19 cellular contexts compared by ENCODE assay signal in the genomic region with DNA sequence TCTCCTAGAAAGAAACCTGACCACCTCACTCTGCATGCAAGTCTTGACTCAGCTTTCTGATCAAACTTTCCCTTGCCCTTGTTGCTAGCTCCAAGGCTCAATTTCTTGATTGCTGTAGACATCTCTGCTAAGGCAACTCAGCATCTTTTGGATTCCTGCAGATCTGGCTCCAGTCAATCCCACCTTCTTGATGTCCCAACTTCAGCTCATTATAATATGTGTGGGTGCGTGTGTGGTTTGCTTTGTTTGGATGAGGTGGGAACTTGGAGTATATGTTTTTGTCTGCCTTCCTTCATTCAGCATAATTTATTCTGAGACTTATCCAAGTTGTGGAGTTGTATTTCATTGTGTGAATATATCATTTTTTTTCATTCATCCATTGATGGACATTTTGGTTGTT.
DNase-seq lines count a peak whose midpoint lies in the region; ATAC-seq, FAIRE-seq and TF ChIP-seq lines count a peak whose summit lies in the region.
"Had no signal": no experiment of that assay in that cellular context is flagged by ENCODE, and none has a peak within 500 bp of the region (broad histone marks: within the 10 kb centered on the region; RNA-seq: fewer than 3 reads in every experiment).

No MANE protein-coding gene starts in this region.

- H3K79me2 ChIP-seq in smooth muscle cell (ENCODE audit: low read depth) = no peaks in the 10 kb centered on the region

- H3K4me1 ChIP-seq in IMR-90 (ENCODE audit: control insufficient read depth, insufficient read depth, low read length) (peaks cover 11% of the 10 kb centered on the region), smooth muscle cell (ENCODE audit: low read depth) (peaks cover 30% of the 10 kb centered on the region), mesenchymal stem cell (ENCODE audit: control insufficient read depth, insufficient read depth, low read depth, low read length) (peaks cover under 1% of the 10 kb centered on the region)
- H3K4me1 ChIP-seq: Peyer's patch had no signal

- CTCF ChIA-PET in IMR-90 (lab: Yijun Ruan, JAX) = no interaction called here

- no peaks in the 10 kb centered on the region for H3K36me3 ChIP-seq in IMR-90 (ENCODE audit: control insufficient read depth, insufficient read depth, low read length)
- H3K36me3 ChIP-seq in bronchial epithelial cell (ENCODE audit: control insufficient read depth, insufficient read depth, low read length) = no peaks in the 10 kb centered on the region
- H3K36me3 ChIP-seq in smooth muscle cell (ENCODE audit: low read depth) = no peaks in the 10 kb centered on the region
- no peaks in the 10 kb centered on the region for H3K36me3 ChIP-seq in mesenchymal stem cell (ENCODE audit: control insufficient read depth in 1 of 2, insufficient read depth in 2 of 2, low read depth in 1 of 2, low read length in 2 of 2)
- H3K36me3 ChIP-seq: BE2C, Peyer's patch, SJCRH30 had no signal

- no peak overlapping the region for H2BK15ac ChIP-seq in IMR-90 (ENCODE audit: low read depth, low read length)
- H2BK15ac ChIP-seq in mesenchymal stem cell (ENCODE audit: low read depth, poor library complexity, severe bottlenecking) = no peak overlapping the region

- no peak overlapping the region for H2AK9ac ChIP-seq in IMR-90 (replicated peaks; ENCODE audit: low read depth, low read length, poor library complexity)

- H2AFZ ChIP-seq in IMR-90 (replicated peaks; ENCODE audit: low read length, poor library complexity) (no peak overlapping the region), smooth muscle cell (ENCODE audit: low read depth) (no peak overlapping the region), mesenchymal stem cell (ENCODE audit: low read depth, low read length) (no peak overlapping the region)

- H3K23ac ChIP-seq in IMR-90 (ENCODE audit: low read depth, low read length) (0 out of 2 replicates have a peak overlapping the region, but pooled peaks have one; percentile 40), mesenchymal stem cell (ENCODE audit: low read length in 2 of 2) (no peak overlapping the region)

- peak overlapping the region; percentile 66; the same call in 1 of the 2 replicates for H3K14ac ChIP-seq in IMR-90 (replicated peaks; ENCODE audit: low read depth, low read length)
- no peak overlapping the region for H3K14ac ChIP-seq in mesenchymal stem cell (ENCODE audit: low read length in 2 of 2)

- TF ChIP-seq POLR2A in IMR-90 (IDR thresholded peaks at IDR 0.05; ENCODE audit: low read depth, low read length) = no peak

- H3K27ac ChIP-seq in IMR-90 (ENCODE audit: insufficient read depth, low read length) (no peak overlapping the region), smooth muscle cell (ENCODE audit: low read depth) (peak overlapping the region; percentile 46), mesenchymal stem cell (ENCODE audit: low read length, poor library complexity, severe bottlenecking) (no peak overlapping the region)
- H3K27ac ChIP-seq: A549, Peyer's patch, SJCRH30 had no signal

- no peak overlapping the region for H4K91ac ChIP-seq in IMR-90 (ENCODE audit: insufficient read depth, low read depth, low read length)
- no peak overlapping the region for H4K91ac ChIP-seq in mesenchymal stem cell (ENCODE audit: low read length)

- H3K79me1 ChIP-seq in IMR-90 (ENCODE audit: low read depth in 1 of 2, low read length in 2 of 2) (no peaks in the 10 kb centered on the region), mesenchymal stem cell (replicated peaks; ENCODE audit: low read length, poor library complexity, severe bottlenecking) (no peaks in the 10 kb centered on the region)

- H2BK5ac ChIP-seq in IMR-90 (ENCODE audit: low read depth, low read length, poor library complexity, severe bottlenecking) = no peak overlapping the region
- H2BK5ac ChIP-seq in mesenchymal stem cell (ENCODE audit: low read depth, low read length, poor library complexity, severe bottlenecking) = no peak overlapping the region

- H4K8ac ChIP-seq in IMR-90 (ENCODE audit: low read depth in 2 of 2, low read length in 2 of 2) (no peak overlapping the region), mesenchymal stem cell (ENCODE audit: low read length) (no peak overlapping the region)

- no peak overlapping the region for H2BK12ac ChIP-seq in mesenchymal stem cell (ENCODE audit: low read length in 2 of 2)

- no peak overlapping the region for H3K4me3 ChIP-seq in IMR-90 (ENCODE audit: insufficient read depth, low read depth, low read length)
- no peak overlapping the region for H3K4me3 ChIP-seq in bronchial epithelial cell (ENCODE audit: low read depth, low read length)
- no peak overlapping the region for H3K4me3 ChIP-seq in smooth muscle cell
- no peak overlapping the region for H3K4me3 ChIP-seq in mesenchymal stem cell (ENCODE audit: insufficient read depth in 1 of 2, low read depth in 1 of 2, low read length in 2 of 2)
- H3K4me3 ChIP-seq: A549, Peyer's patch, SJCRH30 had no signal

- H3K4ac ChIP-seq in IMR-90 (ENCODE audit: low read depth, low read length) (no peak overlapping the region), mesenchymal stem cell (ENCODE audit: low read depth in 1 of 2, low read length in 2 of 2) (no peak overlapping the region)

- POLR2A ChIA-PET in IMR-90 (lab: Charles Lee; ENCODE audit: unreplicated experiment) = no interaction called here

- no TSS peak for BruUV-seq in IMR-90 (replicated peaks; lab: Mats Ljungman, UMichigan)

- in situ Hi-C loops in IMR-90 (cut with MboI; ENCODE audit: low sequenced_read_pairs) = no loop called here

- H3K4me2 ChIP-seq in IMR-90 (ENCODE audit: low read depth, low read length) (no peak overlapping the region), smooth muscle cell (no peak overlapping the region), mesenchymal stem cell (ENCODE audit: low read length, poor library complexity, severe bottlenecking) (no peak overlapping the region)
- H3K4me2 ChIP-seq: A549 had no signal

- no peak overlapping the region for H2BK20ac ChIP-seq in IMR-90 (ENCODE audit: low read depth, low read length)

- H2BK120ac ChIP-seq in IMR-90 (ENCODE audit: low read depth, low read length) (no peak overlapping the region), mesenchymal stem cell (ENCODE audit: low read depth, low read length) (no peak overlapping the region)

- H3K18ac ChIP-seq in IMR-90 (ENCODE audit: low read depth, low read length) = no peak overlapping the region
- no peak overlapping the region for H3K18ac ChIP-seq in mesenchymal stem cell (ENCODE audit: low read depth in 1 of 2, low read length in 2 of 2)

- H2AK5ac ChIP-seq in IMR-90 (ENCODE audit: low read depth, low read length) (no peak overlapping the region), mesenchymal stem cell (ENCODE audit: low read length, severe bottlenecking) (no peak overlapping the region)

- intact Hi-C loops in IMR-90 (cut with micrococcal nuclease) = no loop called here

- no peak overlapping the region for H3K56ac ChIP-seq in IMR-90 (ENCODE audit: extremely low read depth, insufficient read depth, low read length)

- no peaks in the 10 kb centered on the region for H3F3A ChIP-seq in smooth muscle cell (ENCODE audit: low read depth)

- no peak for TF ChIP-seq RAD21 in IMR-90 (IDR thresholded peaks at IDR 0.05; ENCODE audit: low read length)

- H4K5ac ChIP-seq in IMR-90 (ENCODE audit: low read depth, low read length) = no peak overlapping the region

- H3K9me3 ChIP-seq in IMR-90 (ENCODE audit: control insufficient read depth, insufficient read depth, low read length) = no peaks in the 10 kb centered on the region
- H3K9me3 ChIP-seq in smooth muscle cell (replicated peaks; ENCODE audit: low read depth) = no peaks in the 10 kb centered on the region
- no peaks in the 10 kb centered on the region for H3K9me3 ChIP-seq in mesenchymal stem cell (ENCODE audit: control insufficient read depth, low read length)
- H3K9me3 ChIP-seq: A549, BE2C, Peyer's patch, SJCRH30 had no signal

- dilution Hi-C loops in IMR-90 (cut with HindIII; ENCODE audit: low sequenced_read_pairs, unreplicated experiment) = no loop called here

- no peak for ATAC-seq in IMR-90 (ENCODE audit: low read depth)
- ATAC-seq: A549 had no signal

- WGBS in IMR-90 (ENCODE audit: extremely low coverage in 2 of 2, insufficient read length in 1 of 2), 2 experiments = no CpG with 5 or more reads among the region's 1 CpG
- 0% methylated on average over 1 of the region's 1 CpG for WGBS in smooth muscle cell (ENCODE audit: low lambda C conversion rate)
- whole genome bisulfite sequencing in mesenchymal stem cell = no CpG with 5 or more reads among the region's 1 CpG

- no peak overlapping the region for H3K9ac ChIP-seq in IMR-90 (ENCODE audit: low read depth, low read length)
- no peak overlapping the region for H3K9ac ChIP-seq in smooth muscle cell (ENCODE audit: low read depth)
- no peak overlapping the region for H3K9ac ChIP-seq in mesenchymal stem cell (ENCODE audit: low read length)

- TF ChIP-seq CTCF in IMR-90 (conservative IDR thresholded peaks at IDR 0.05; ENCODE audit: low read depth, low read length) (no peak), bronchial epithelial cell (IDR thresholded peaks at IDR 0.05; ENCODE audit: insufficient read depth, low read length, severe bottlenecking) (no peak), smooth muscle cell (IDR thresholded peaks at IDR 0.05; ENCODE audit: borderline replicate concordance, insufficient read depth, poor library complexity, severe bottlenecking) (no peak)

- DNase-seq in IMR-90 (peak; percentile 30), bronchial epithelial cell (ENCODE audit: low read depth) (peak; percentile 25), iris pigment epithelial cell (ENCODE audit: low read depth) (peak; percentile 21), smooth muscle cell (lab: John Stamatoyannopoulos, UW; ENCODE audit: unreplicated experiment) (no peak), NCI-H82 (lab: John Stamatoyannopoulos, UW) (no peak), mesenchymal stem cell (no peak), HK-2 (ENCODE audit: unreplicated experiment) (no peak)
- DNase-seq: BE2C; CD4-positive, CD25-positive, alpha-beta regulatory T cell; DND-41; GOT3; NCI-H1694; NCI-H2081; NCI-H2171 treated with DMSO at 0.1 percent for 48 hours; NCI-H524 treated with DMSO at 0.1 percent for 48 hours; Peyer's patch; SJCRH30 had no signal

- no peaks in the 10 kb centered on the region for H4K20me1 ChIP-seq in IMR-90 (ENCODE audit: insufficient read depth, low read length)
- no peaks in the 10 kb centered on the region for H4K20me1 ChIP-seq in smooth muscle cell (ENCODE audit: low read depth)

- H3K9me1 ChIP-seq in IMR-90 (ENCODE audit: insufficient read depth, low read length) = peaks cover 3% of the 10 kb centered on the region; the same call in 1 of the 2 replicates

- H3K27me3 ChIP-seq in IMR-90 (ENCODE audit: control insufficient read depth, insufficient read depth, low read length) (no peaks in the 10 kb centered on the region), bronchial epithelial cell (ENCODE audit: control insufficient read depth, insufficient read depth, low read length) (no peaks in the 10 kb centered on the region), smooth muscle cell (ENCODE audit: low read depth) (no peaks in the 10 kb centered on the region), mesenchymal stem cell (ENCODE audit: control insufficient read depth in 1 of 2, insufficient read depth in 1 of 2, low read length in 2 of 2) (no peaks in the 10 kb centered on the region)
- H3K27me3 ChIP-seq: BE2C, Peyer's patch, SJCRH30 had no signal

- FAIRE-seq in bronchial epithelial cell (lab: Jason Lieb, UNC) = no peak
- FAIRE-seq: GM12891 had no signal

TF ChIP-seq in IMR-90, 13 proteins besides CTCF, POLR2A, EP300 and RAD21 (continues in another document):
- no peak for TF ChIP-seq CHD1 (IDR thresholded peaks at IDR 0.05; ENCODE audit: low read depth, low read length)
- no peak for TF ChIP-seq NFE2L2 (IDR thresholded peaks at IDR 0.05; ENCODE audit: low read depth, low read length)

Comparison
In these comparisons a context has a peak if more than half of its experiments do, and no peak if none do; other contexts are left out.
1. DNase-seq: peak in IMR-90 (single experiment), bronchial epithelial cell (single experiment) and iris pigment epithelial cell (single experiment); none in smooth muscle cell (single experiment), NCI-H82 (single experiment), mesenchymal stem cell (single experiment) and HK-2 (single experiment).